Comparison of ENCODE assay signal across 19 cellular contexts in the genomic region with DNA sequence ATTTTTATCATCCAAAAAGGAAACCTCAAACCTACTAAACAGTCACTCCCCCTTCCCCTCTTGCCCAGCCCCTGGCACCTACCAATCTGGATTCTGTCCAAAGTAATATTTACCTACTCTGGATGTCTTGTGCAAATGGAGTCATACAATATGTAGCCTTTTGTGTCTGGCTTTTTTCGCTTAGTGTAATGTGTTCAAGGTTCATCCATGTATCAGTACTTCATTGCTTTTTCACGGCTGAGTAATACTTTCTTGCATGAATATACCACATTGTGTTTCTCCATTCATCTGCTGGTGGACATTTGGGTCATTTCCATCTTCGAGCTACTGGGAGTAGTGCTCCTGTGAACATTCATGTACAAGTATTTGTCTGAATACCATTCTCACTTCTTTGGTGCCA.
DNase-seq lines count a peak whose midpoint lies in the region; ATAC-seq and TF ChIP-seq lines count a peak whose summit lies in the region.
"Had no signal": no experiment of that assay in that cellular context is flagged by ENCODE, and none has a peak within 500 bp of the region (broad histone marks: within the 10 kb centered on the region; RNA-seq: fewer than 3 reads in every experiment).

No MANE protein-coding gene starts in this region.

- H2AFZ ChIP-seq in neuronal stem cell (ENCODE audit: low read length) = no peak overlapping the region

- in situ Hi-C loops in Panc1 (cut with HindIII; ENCODE audit: low pct_unique_long_range_greater_than_20kb, low sequenced_read_pairs) = no loop called here

- TF ChIP-seq CTCF in CD14-positive monocyte (IDR thresholded peaks at IDR 0.05) = no peak
- no peak for TF ChIP-seq CTCF in Panc1 (IDR thresholded peaks at IDR 0.05)

- peak overlapping the region; percentile 95 to 100 (median 99) for H3K27ac Mint-ChIP-seq in CD14-positive monocyte
- H3K27ac Mint-ChIP-seq: CD4-positive, alpha-beta T cell had no signal

- H3K27ac ChIP-seq in Panc1 (ENCODE audit: low read length) (peak overlapping the region; percentile 72; the same call in 1 of the 2 replicates), neuronal stem cell (replicated peaks; ENCODE audit: low read length) (no peak overlapping the region)
- H3K27ac ChIP-seq: RWPE1 had no signal

- no peaks in the 10 kb centered on the region for H3K9me3 ChIP-seq in Panc1 (ENCODE audit: control insufficient read depth, insufficient read depth, low read depth, low read length)
- H3K9me3 ChIP-seq in neuronal stem cell (replicated peaks in 1 of 2; ENCODE audit: control insufficient read depth in 2 of 2, insufficient read depth in 1 of 2, low read depth in 1 of 2, low read length in 2 of 2) = no peaks in the 10 kb centered on the region
- H3K9me3 ChIP-seq: Caco-2 had no signal

- no peak overlapping the region for H4K8ac ChIP-seq in neuronal stem cell (ENCODE audit: low read depth, low read length)

- H3K9me3 Mint-ChIP-seq in CD14-positive monocyte = no peaks in the 10 kb centered on the region
- H3K9me3 Mint-ChIP-seq: CD4-positive, alpha-beta T cell had no signal

- no peak overlapping the region for H3K4me2 ChIP-seq in neuronal stem cell (ENCODE audit: insufficient read depth, low read length, poor library complexity, severe bottlenecking)

- peaks cover 1 to 3% (median 2%) of the 10 kb centered on the region in 3 donors for H3K27me3 Mint-ChIP-seq in CD14-positive monocyte (ENCODE audit: low read depth in 3 of 3)
- H3K27me3 Mint-ChIP-seq: CD4-positive, alpha-beta T cell had no signal

- POLR2A ChIA-PET in Panc1 (lab: Charles Lee) = interaction anchor here (1.1 kb wide), 1 partner anchor 16 kb away, joined by 4 read pairs; no protein-coding TSS in a partner anchor

- CTCF ChIA-PET in Panc1 (lab: Charles Lee) = no interaction called here

- no peak overlapping the region for H3K18ac ChIP-seq in neuronal stem cell (ENCODE audit: low read length)

- no TSS peak for BruUV-seq in Panc1 (replicated peaks; lab: Mats Ljungman, UMichigan)

- DNase-seq in CD14-positive monocyte (ENCODE audit: low spot score) (no peak), NCI-H2029 treated with DMSO at 0.1 percent for 48 hours (lab: John Stamatoyannopoulos, UW) (peak; percentile 68), Panc1 (ENCODE audit: low read depth, low spot score) (no peak), neuronal stem cell (ENCODE audit: low spot score) (no peak), T-helper 2 cell (no peak)
- DNase-seq: Caco-2; CD4-positive, alpha-beta T cell; DMS79; IMR-90; Karpas-422; NCI-H1436 treated with DMSO at 0.1 percent for 48 hours; NCI-H2107; NCI-H446; NCI-H526 treated with DMSO at 0.1 percent for 48 hours; SIG-M5; T-helper 1 cell had no signal

- intact Hi-C loops in CD14-positive monocyte (cut with micrococcal nuclease) = loop anchor here in 1 of 2 donors (5.0 kb wide), 1 partner anchor 59 kb away; no protein-coding TSS in a partner anchor
- intact Hi-C loops in Panc1 (cut with micrococcal nuclease; ENCODE audit: unreplicated experiment) = no loop called here

- peaks cover 15 to 17% of the 10 kb centered on the region in 2 donors for H3K36me3 Mint-ChIP-seq in CD14-positive monocyte

- H3K4me1 ChIP-seq in Panc1 (ENCODE audit: control insufficient read depth, insufficient read depth, low read length) (peaks cover 49% of the 10 kb centered on the region), neuronal stem cell (ENCODE audit: control insufficient read depth in 2 of 2, insufficient read depth in 1 of 2, low read depth in 1 of 2, low read length in 2 of 2) (peaks cover 0 to 1% of the 10 kb centered on the region in 2 donors)

- H2BK12ac ChIP-seq in neuronal stem cell (ENCODE audit: low read length) = no peak overlapping the region

- H3K36me3 ChIP-seq in Panc1 (ENCODE audit: control insufficient read depth, insufficient read depth, low read length) = no peaks in the 10 kb centered on the region
- no peaks in the 10 kb centered on the region for H3K36me3 ChIP-seq in neuronal stem cell (replicated peaks in 1 of 2; ENCODE audit: control insufficient read depth in 2 of 2, insufficient read depth in 2 of 2, low read length in 2 of 2)

- H3K23ac ChIP-seq in neuronal stem cell (ENCODE audit: low read depth, low read length, poor library complexity) = no peak overlapping the region

- H3K79me1 ChIP-seq in neuronal stem cell (ENCODE audit: low read depth, low read length) = no peaks in the 10 kb centered on the region

- peaks cover 60% of the 10 kb centered on the region for H3K4me1 Mint-ChIP-seq in CD14-positive monocyte

- H3K9ac ChIP-seq in neuronal stem cell (ENCODE audit: low read depth, low read length, poor library complexity) = no peak overlapping the region

- H3K4ac ChIP-seq in neuronal stem cell (ENCODE audit: low read length) = no peak overlapping the region

- ATAC-seq in Panc1 (no peak), HG03139 (IDR thresholded peaks at IDR 0.05; ENCODE audit: unreplicated experiment) (no peak), HG02763 (IDR thresholded peaks at IDR 0.05; ENCODE audit: unreplicated experiment) (no peak)

- no peak overlapping the region for H2BK120ac ChIP-seq in neuronal stem cell (ENCODE audit: low read depth, low read length)

- no peaks in the 10 kb centered on the region for H3K27me3 ChIP-seq in Panc1 (ENCODE audit: control insufficient read depth, insufficient read depth, low read length)
- no peaks in the 10 kb centered on the region for H3K27me3 ChIP-seq in neuronal stem cell (ENCODE audit: control insufficient read depth in 3 of 3, insufficient read depth in 3 of 3, low read depth in 1 of 3, low read length in 3 of 3)

- H4K91ac ChIP-seq in neuronal stem cell (ENCODE audit: low read depth, low read length, poor library complexity) = no peak overlapping the region

- no peak overlapping the region for H3K4me3 Mint-ChIP-seq in CD14-positive monocyte
- H3K4me3 Mint-ChIP-seq: CD4-positive, alpha-beta T cell had no signal

- peak overlapping the region; percentile 17 for H3K14ac ChIP-seq in neuronal stem cell (ENCODE audit: low read length)

- WGBS in neuronal stem cell (ENCODE audit: extremely low coverage in 2 of 2, insufficient read length in 2 of 2, insufficient replicate concordance in 1 of 2), 2 donors = no CpG with 5 or more reads among the region's 3 CpGs

- no peak overlapping the region for H3K4me3 ChIP-seq in Panc1 (ENCODE audit: low read depth in 2 of 2, low read length in 2 of 2)
- no peak overlapping the region for H3K4me3 ChIP-seq in neuronal stem cell (ENCODE audit: low read length in 2 of 2)

- H2BK5ac ChIP-seq in neuronal stem cell (ENCODE audit: low read length) = no peak overlapping the region

- H2BK15ac ChIP-seq in neuronal stem cell (ENCODE audit: low read length) = no peak overlapping the region

- no peak overlapping the region for H2AK5ac ChIP-seq in neuronal stem cell (ENCODE audit: low read depth, low read length)
